1 cellular context compared by ENCODE assay signal in genomic region chr10:88131561-88132139, GRCh38.
TF ChIP-seq lines count a peak whose summit lies in the region.

No MANE protein-coding gene starts in this region.

TF ChIP-seq in HepG2, 621 proteins besides CTCF, POLR2A, EP300 and RAD21 (continued from another document):
- no peak for TF ChIP-seq USF2 (IDR thresholded peaks at IDR 0.05; ENCODE audit: low read depth, low read length)
- no peak for TF ChIP-seq USF2 (CRISPR knock-in tag; IDR thresholded peaks at IDR 0.05; ENCODE audit: borderline replicate concordance)
TF ChIP-seq in HepG2: peak in this region for 0.
